1 cellular context compared by ENCODE assay signal in the genomic region with DNA sequence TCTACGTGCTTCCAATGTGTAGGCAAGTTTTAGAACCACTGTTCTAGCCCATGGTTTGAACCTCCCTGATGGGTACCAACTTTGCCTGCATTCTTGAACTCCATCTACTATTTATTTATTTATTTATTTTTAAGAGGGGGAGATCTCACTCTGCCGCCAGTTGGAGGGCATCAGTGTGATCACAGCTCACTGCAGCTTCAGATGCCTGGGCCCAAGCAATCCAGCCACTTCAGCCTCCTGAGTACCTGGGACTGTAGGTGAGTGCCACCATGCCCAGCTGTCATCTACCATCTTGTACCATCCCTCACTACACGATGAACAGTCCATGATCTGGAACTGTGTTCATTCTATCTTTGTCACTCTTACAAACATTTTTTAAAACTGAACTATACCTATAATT.
TF ChIP-seq lines count a peak whose summit lies in the region.

No MANE protein-coding gene starts in this region.

TF ChIP-seq in H1, 55 proteins besides CTCF, POLR2A, EP300 and RAD21:
- TF ChIP-seq, protein P1, sequence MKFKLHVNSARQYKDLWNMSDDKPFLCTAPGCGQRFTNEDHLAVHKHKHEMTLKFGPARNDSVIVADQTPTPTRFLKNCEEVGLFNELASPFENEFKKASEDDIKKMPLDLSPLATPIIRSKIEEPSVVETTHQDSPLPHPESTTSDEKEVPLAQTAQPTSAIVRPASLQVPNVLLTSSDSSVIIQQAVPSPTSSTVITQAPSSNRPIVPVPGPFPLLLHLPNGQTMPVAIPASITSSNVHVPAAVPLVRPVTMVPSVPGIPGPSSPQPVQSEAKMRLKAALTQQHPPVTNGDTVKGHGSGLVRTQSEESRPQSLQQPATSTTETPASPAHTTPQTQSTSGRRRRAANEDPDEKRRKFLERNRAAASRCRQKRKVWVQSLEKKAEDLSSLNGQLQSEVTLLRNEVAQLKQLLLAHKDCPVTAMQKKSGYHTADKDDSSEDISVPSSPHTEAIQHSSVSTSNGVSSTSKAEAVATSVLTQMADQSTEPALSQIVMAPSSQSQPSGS (IDR thresholded peaks at IDR 0.05; ENCODE audit: low read length) = no peak
- no peak for TF ChIP-seq RNF2 (IDR thresholded peaks at IDR 0.05; ENCODE audit: borderline replicate concordance, low read depth, low read length, missing control alignments, poor library complexity, severe bottlenecking)
- TF ChIP-seq SP2 (IDR thresholded peaks at IDR 0.05; ENCODE audit: low read length) = no peak
- TF ChIP-seq TAF1 (IDR thresholded peaks at IDR 0.05; ENCODE audit: low read depth, low read length) = no peak
- TF ChIP-seq BRCA1 (IDR thresholded peaks at IDR 0.05; ENCODE audit: low read depth, low read length) = no peak
- TF ChIP-seq RBBP5 (IDR thresholded peaks at IDR 0.05; ENCODE audit: borderline replicate concordance, low read depth, low read length) = no peak
- no peak for TF ChIP-seq POLR2AphosphoS5 (IDR thresholded peaks at IDR 0.05; ENCODE audit: low read depth, low read length)
